ENCODE assay signal across 1 cellular context in genomic region chr17:65137076-65137935, GRCh38.
TF ChIP-seq lines count a peak whose summit lies in the region.

Gene RGS9 (plus strand): TSS chr17:65137370. CDS start chr17:65137541, 171 bp downstream.

TF ChIP-seq in K562, 482 proteins besides CTCF, POLR2A, EP300 and RAD21 (continued from another document and continues in another):
- TF ChIP-seq GTF3C2 (IDR thresholded peaks at IDR 0.05; ENCODE audit: borderline replicate concordance, extremely low read depth, insufficient read length) (no peak), ZNF395 (CRISPR knock-in tag; IDR thresholded peaks at IDR 0.05) (0 out of 2 replicates have a peak, but pooled peaks have one; percentile 31), ILK (tag; IDR thresholded peaks at IDR 0.05; ENCODE audit: borderline replicate concordance, low read depth) (no peak), MAFG (tag; conservative IDR thresholded peaks at IDR 0.05) (no peak), SPI1 (IDR thresholded peaks at IDR 0.05; ENCODE audit: borderline replicate concordance, low read depth, low read length) (no peak), HIVEP1 (CRISPR knock-in tag; IDR thresholded peaks at IDR 0.05) (no peak), ZNF778 (CRISPR knock-in tag; IDR thresholded peaks at IDR 0.05) (no peak), ZNF586 (CRISPR knock-in tag; conservative IDR thresholded peaks at IDR 0.05) (no peak), MED1 (CRISPR knock-in tag; IDR thresholded peaks at IDR 0.05; ENCODE audit: borderline replicate concordance) (no peak), NR0B1 (IDR thresholded peaks at IDR 0.05; ENCODE audit: partially characterized antibody) (no peak), ZBTB5 (IDR thresholded peaks at IDR 0.05) (no peak), ZNF76 (CRISPR knock-in tag; IDR thresholded peaks at IDR 0.05; ENCODE audit: borderline replicate concordance) (no peak), ZBTB17 (CRISPR knock-in tag; IDR thresholded peaks at IDR 0.05) (no peak), NEUROD1 (IDR thresholded peaks at IDR 0.05; ENCODE audit: borderline replicate concordance, low read depth, low read length, partially characterized antibody) (no peak), TAF7 (tag; IDR thresholded peaks at IDR 0.05) (no peak), CCAR2 (IDR thresholded peaks at IDR 0.05; ENCODE audit: low read depth, low read length) (no peak), GABPB1 (CRISPR knock-in tag; IDR thresholded peaks at IDR 0.05) (peak; percentile 60; the same call in 1 of the 2 replicates), GABPA (tag; conservative IDR thresholded peaks at IDR 0.05; ENCODE audit: low read depth) (no peak), ELF1 (tag; IDR thresholded peaks at IDR 0.05) (no peak), ZNF12 (CRISPR knock-in tag; IDR thresholded peaks at IDR 0.05) (no peak), E2F8 (IDR thresholded peaks at IDR 0.05; ENCODE audit: low read depth, partially characterized antibody) (no peak), ETV5 (CRISPR knock-in tag; IDR thresholded peaks at IDR 0.05; ENCODE audit: low read depth) (no peak), MAZ (CRISPR knock-in tag; conservative IDR thresholded peaks at IDR 0.05 in 1 of 2, IDR thresholded peaks at IDR 0.05 in 1 of 2) (peak; percentile 78 to 81; a peak in 3 of 4 replicates), SRSF1 (IDR thresholded peaks at IDR 0.05; ENCODE audit: low read depth, low read length) (no peak), BHLHE40 (IDR thresholded peaks at IDR 0.05; ENCODE audit: low read length) (peak; percentile 66; the same call in 1 of the 2 replicates), ETV6 (IDR thresholded peaks at IDR 0.05; ENCODE audit: borderline replicate concordance in 1 of 2, low read depth in 2 of 2, low read length in 1 of 2) (no peak), ETV6 (CRISPR knock-in tag; IDR thresholded peaks at IDR 0.05; ENCODE audit: borderline replicate concordance) (no peak), ASH1L (IDR thresholded peaks at IDR 0.05; ENCODE audit: borderline replicate concordance, low read depth, partially characterized antibody) (no peak), TCF7 (IDR thresholded peaks at IDR 0.05; ENCODE audit: borderline replicate concordance) (no peak), NR1H2 (CRISPR knock-in tag; IDR thresholded peaks at IDR 0.05) (no peak), KDM1A (IDR thresholded peaks at IDR 0.05) (no peak), ZZZ3 (IDR thresholded peaks at IDR 0.05) (no peak), ZBTB43 (CRISPR knock-in tag; IDR thresholded peaks at IDR 0.05) (no peak), KDM4B (IDR thresholded peaks at IDR 0.05; ENCODE audit: borderline replicate concordance in 2 of 2, low read depth in 1 of 2) (no peak), POLR2G (IDR thresholded peaks at IDR 0.05; ENCODE audit: low read depth, low read length) (0 out of 2 replicates have a peak, but pooled peaks have one; percentile 19), BRF1 (IDR thresholded peaks at IDR 0.05; ENCODE audit: borderline replicate concordance, extremely low read depth, insufficient read length) (no peak), SMAD1 (IDR thresholded peaks at IDR 0.05; ENCODE audit: low read depth, low read length, partially characterized antibody) (no peak), FIP1L1 (IDR thresholded peaks at IDR 0.05; ENCODE audit: low read depth, low read length, poor library complexity, severe bottlenecking) (peak; percentile 74), TOE1 (IDR thresholded peaks at IDR 0.05; ENCODE audit: borderline replicate concordance) (0 out of 2 replicates have a peak, but pooled peaks have one; percentile 58), TOE1 (CRISPR knock-in tag; IDR thresholded peaks at IDR 0.05; ENCODE audit: borderline replicate concordance, low read depth) (no peak), UBTF (IDR thresholded peaks at IDR 0.05; ENCODE audit: borderline replicate concordance in 1 of 2, low read depth in 2 of 2, low read length in 2 of 2) (no peak)
- TF ChIP-seq, protein P1, sequence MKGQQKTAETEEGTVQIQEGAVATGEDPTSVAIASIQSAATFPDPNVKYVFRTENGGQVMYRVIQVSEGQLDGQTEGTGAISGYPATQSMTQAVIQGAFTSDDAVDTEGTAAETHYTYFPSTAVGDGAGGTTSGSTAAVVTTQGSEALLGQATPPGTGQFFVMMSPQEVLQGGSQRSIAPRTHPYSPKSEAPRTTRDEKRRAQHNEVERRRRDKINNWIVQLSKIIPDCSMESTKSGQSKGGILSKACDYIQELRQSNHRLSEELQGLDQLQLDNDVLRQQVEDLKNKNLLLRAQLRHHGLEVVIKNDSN (CRISPR knock-in tag; IDR thresholded peaks at IDR 0.05): no peak
- TF ChIP-seq, protein P2, sequence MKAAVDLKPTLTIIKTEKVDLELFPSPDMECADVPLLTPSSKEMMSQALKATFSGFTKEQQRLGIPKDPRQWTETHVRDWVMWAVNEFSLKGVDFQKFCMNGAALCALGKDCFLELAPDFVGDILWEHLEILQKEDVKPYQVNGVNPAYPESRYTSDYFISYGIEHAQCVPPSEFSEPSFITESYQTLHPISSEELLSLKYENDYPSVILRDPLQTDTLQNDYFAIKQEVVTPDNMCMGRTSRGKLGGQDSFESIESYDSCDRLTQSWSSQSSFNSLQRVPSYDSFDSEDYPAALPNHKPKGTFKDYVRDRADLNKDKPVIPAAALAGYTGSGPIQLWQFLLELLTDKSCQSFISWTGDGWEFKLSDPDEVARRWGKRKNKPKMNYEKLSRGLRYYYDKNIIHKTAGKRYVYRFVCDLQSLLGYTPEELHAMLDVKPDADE (conservative IDR thresholded peaks at IDR 0.05; ENCODE audit: control insufficient read depth, low read depth, low read length): no peak
- TF ChIP-seq, protein P3, sequence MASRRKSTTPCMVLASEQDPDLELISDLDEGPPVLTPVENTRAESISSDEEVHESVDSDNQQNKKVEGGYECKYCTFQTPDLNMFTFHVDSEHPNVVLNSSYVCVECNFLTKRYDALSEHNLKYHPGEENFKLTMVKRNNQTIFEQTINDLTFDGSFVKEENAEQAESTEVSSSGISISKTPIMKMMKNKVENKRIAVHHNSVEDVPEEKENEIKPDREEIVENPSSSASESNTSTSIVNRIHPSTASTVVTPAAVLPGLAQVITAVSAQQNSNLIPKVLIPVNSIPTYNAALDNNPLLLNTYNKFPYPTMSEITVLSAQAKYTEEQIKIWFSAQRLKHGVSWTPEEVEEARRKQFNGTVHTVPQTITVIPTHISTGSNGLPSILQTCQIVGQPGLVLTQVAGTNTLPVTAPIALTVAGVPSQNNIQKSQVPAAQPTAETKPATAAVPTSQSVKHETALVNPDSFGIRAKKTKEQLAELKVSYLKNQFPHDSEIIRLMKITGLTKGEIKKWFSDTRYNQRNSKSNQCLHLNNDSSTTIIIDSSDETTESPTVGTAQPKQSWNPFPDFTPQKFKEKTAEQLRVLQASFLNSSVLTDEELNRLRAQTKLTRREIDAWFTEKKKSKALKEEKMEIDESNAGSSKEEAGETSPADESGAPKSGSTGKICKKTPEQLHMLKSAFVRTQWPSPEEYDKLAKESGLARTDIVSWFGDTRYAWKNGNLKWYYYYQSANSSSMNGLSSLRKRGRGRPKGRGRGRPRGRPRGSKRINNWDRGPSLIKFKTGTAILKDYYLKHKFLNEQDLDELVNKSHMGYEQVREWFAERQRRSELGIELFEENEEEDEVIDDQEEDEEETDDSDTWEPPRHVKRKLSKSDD (conservative IDR thresholded peaks at IDR 0.05; ENCODE audit: low read length): no peak
